ENCODE assay signal across 1 cellular context in the genomic region with DNA sequence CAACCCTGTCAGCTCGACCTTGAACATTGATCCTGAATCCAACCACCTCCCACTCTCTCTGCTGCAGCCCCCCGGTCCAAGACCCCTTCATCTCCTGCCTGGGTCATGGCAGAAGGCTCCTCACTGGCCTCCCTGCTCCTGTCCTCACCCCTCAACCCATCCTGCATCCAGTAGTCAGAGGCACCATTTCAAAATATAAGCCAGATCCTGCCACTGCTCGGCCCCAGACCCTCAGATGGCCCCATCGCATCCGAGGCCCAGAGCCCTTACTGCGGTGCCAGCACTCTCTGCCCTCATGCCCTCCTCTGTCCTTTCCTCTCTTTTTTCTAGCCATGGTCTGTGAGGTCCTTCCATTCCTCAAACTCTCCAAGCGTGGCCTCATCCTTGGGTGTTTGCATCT.
TF ChIP-seq lines count a peak whose summit lies in the region.

No MANE protein-coding gene starts in this region.

TF ChIP-seq in GM23338, 12 proteins besides CTCF, POLR2A, EP300 and RAD21 (continued from another document):
- TF ChIP-seq, protein P1, sequence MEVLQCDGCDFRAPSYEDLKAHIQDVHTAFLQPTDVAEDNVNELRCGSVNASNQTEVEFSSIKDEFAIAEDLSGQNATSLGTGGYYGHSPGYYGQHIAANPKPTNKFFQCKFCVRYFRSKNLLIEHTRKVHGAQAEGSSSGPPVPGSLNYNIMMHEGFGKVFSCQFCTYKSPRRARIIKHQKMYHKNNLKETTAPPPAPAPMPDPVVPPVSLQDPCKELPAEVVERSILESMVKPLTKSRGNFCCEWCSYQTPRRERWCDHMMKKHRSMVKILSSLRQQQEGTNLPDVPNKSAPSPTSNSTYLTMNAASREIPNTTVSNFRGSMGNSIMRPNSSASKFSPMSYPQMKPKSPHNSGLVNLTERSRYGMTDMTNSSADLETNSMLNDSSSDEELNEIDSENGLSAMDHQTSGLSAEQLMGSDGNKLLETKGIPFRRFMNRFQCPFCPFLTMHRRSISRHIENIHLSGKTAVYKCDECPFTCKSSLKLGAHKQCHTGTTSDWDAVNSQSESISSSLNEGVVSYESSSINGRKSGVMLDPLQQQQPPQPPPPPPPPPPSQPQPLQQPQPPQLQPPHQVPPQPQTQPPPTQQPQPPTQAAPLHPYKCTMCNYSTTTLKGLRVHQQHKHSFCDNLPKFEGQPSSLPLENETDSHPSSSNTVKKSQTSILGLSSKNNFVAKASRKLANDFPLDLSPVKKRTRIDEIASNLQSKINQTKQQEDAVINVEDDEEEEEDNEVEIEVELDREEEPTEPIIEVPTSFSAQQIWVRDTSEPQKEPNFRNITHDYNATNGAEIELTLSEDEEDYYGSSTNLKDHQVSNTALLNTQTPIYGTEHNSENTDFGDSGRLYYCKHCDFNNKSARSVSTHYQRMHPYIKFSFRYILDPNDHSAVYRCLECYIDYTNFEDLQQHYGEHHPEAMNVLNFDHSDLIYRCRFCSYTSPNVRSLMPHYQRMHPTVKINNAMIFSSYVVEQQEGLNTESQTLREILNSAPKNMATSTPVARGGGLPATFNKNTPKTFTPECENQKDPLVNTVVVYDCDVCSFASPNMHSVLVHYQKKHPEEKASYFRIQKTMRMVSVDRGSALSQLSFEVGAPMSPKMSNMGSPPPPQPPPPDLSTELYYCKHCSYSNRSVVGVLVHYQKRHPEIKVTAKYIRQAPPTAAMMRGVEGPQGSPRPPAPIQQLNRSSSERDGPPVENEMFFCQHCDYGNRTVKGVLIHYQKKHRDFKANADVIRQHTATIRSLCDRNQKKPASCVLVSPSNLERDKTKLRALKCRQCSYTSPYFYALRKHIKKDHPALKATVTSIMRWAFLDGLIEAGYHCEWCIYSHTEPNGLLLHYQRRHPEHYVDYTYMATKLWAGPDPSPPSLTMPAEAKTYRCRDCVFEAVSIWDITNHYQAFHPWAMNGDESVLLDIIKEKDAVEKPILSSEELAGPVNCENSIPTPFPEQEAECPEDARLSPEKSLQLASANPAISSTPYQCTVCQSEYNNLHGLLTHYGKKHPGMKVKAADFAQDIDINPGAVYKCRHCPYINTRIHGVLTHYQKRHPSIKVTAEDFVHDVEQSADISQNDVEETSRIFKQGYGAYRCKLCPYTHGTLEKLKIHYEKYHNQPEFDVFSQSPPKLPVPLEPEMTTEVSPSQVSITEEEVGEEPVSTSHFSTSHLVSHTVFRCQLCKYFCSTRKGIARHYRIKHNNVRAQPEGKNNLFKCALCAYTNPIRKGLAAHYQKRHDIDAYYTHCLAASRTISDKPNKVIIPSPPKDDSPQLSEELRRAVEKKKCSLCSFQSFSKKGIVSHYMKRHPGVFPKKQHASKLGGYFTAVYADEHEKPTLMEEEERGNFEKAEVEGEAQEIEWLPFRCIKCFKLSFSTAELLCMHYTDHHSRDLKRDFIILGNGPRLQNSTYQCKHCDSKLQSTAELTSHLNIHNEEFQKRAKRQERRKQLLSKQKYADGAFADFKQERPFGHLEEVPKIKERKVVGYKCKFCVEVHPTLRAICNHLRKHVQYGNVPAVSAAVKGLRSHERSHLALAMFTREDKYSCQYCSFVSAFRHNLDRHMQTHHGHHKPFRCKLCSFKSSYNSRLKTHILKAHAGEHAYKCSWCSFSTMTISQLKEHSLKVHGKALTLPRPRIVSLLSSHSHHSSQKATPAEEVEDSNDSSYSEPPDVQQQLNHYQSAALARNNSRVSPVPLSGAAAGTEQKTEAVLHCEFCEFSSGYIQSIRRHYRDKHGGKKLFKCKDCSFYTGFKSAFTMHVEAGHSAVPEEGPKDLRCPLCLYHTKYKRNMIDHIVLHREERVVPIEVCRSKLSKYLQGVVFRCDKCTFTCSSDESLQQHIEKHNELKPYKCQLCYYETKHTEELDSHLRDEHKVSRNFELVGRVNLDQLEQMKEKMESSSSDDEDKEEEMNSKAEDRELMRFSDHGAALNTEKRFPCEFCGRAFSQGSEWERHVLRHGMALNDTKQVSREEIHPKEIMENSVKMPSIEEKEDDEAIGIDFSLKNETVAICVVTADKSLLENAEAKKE (CRISPR knock-in tag; IDR thresholded peaks at IDR 0.05) = no peak
- TF ChIP-seq ZNF114 (CRISPR knock-in tag; IDR thresholded peaks at IDR 0.05) = no peak
- TF ChIP-seq EZH2phosphoT487 (IDR thresholded peaks at IDR 0.05; ENCODE audit: unreplicated experiment) = no peak
- no peak for TF ChIP-seq CREB1 (CRISPR knock-in tag; IDR thresholded peaks at IDR 0.05; ENCODE audit: low read depth)
- TF ChIP-seq, protein P2, sequence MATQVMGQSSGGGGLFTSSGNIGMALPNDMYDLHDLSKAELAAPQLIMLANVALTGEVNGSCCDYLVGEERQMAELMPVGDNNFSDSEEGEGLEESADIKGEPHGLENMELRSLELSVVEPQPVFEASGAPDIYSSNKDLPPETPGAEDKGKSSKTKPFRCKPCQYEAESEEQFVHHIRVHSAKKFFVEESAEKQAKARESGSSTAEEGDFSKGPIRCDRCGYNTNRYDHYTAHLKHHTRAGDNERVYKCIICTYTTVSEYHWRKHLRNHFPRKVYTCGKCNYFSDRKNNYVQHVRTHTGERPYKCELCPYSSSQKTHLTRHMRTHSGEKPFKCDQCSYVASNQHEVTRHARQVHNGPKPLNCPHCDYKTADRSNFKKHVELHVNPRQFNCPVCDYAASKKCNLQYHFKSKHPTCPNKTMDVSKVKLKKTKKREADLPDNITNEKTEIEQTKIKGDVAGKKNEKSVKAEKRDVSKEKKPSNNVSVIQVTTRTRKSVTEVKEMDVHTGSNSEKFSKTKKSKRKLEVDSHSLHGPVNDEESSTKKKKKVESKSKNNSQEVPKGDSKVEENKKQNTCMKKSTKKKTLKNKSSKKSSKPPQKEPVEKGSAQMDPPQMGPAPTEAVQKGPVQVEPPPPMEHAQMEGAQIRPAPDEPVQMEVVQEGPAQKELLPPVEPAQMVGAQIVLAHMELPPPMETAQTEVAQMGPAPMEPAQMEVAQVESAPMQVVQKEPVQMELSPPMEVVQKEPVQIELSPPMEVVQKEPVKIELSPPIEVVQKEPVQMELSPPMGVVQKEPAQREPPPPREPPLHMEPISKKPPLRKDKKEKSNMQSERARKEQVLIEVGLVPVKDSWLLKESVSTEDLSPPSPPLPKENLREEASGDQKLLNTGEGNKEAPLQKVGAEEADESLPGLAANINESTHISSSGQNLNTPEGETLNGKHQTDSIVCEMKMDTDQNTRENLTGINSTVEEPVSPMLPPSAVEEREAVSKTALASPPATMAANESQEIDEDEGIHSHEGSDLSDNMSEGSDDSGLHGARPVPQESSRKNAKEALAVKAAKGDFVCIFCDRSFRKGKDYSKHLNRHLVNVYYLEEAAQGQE (IDR thresholded peaks at IDR 0.05; ENCODE audit: unreplicated experiment) = no peak
- TF ChIP-seq STAT1 (IDR thresholded peaks at IDR 0.05; ENCODE audit: unreplicated experiment) = no peak
